17 cellular contexts compared by ENCODE assay signal in the genomic region with DNA sequence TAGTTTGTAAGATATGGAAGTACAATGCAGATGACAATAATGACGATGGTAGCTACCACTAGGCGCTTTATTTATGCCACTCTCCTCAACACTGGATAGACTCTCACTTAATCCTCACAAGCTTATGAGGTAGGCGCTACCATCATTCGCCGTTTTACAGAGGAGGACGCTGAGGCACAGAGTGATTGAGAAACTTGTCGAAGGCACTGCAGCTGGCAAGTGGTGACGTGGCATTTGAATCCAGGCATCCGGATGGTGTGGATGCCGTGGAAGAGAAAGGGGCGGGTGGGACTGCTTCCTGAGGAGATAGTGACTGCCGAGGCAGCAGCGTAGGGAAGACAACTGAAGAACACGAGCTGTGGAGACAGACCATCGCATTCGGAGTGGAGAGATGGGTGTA. TPM values are rescaled to one million over a fixed set of nuclear protein-coding genes. Genes with fewer than 3 reads are reported as not detected.
A peak's percentile ranks its signal among the peaks of the same experiment; 100 is the strongest.
DNase-seq lines count a peak whose midpoint lies in the region; ATAC-seq and TF ChIP-seq lines count a peak whose summit lies in the region.
"Had no signal": no experiment of that assay in that cellular context is flagged by ENCODE, and none has a peak within 500 bp of the region (broad histone marks: within the 10 kb centered on the region; RNA-seq: fewer than 3 reads in every experiment).

No MANE protein-coding gene starts in this region.

- CTCF ChIA-PET in activated CD4-positive, alpha-beta T cell treated with anti-CD3 and anti-CD28 coated beads for 36 hours (lab: Charles Lee), result interaction anchor here (0.6 to 1.4 kb wide), 3 partner anchors 9 to 1204 kb away, joined by 3 to 4 read pairs (median 4); a partner anchor contains a TSS

- no peak overlapping the region for H4K91ac ChIP-seq in trophoblast cell (ENCODE audit: low read depth, low read length)

- TF ChIP-seq CTCF in spleen (IDR thresholded peaks at IDR 0.05 in 8 of 11, conservative IDR thresholded peaks at IDR 0.05 in 3 of 11), result no peak

- no peak for ATAC-seq in activated CD4-positive, alpha-beta T cell treated with anti-CD3 and anti-CD28 coated beads for 36 hours
- no peak for ATAC-seq in central memory CD8-positive, alpha-beta T cell (replicated peaks; ENCODE audit: extremely low read depth, poor library complexity, severe bottlenecking)
- no peak for ATAC-seq in HG03520 (IDR thresholded peaks at IDR 0.05; ENCODE audit: unreplicated experiment)
- ATAC-seq: activated CD4-positive, CD25-positive, alpha-beta regulatory T cell treated with anti-CD3 and anti-CD28 coated beads, Interleukin-2, amount 50 U/mL, for 24 hours had no signal

- no peak for DNase-seq in activated CD4-positive, alpha-beta T cell treated with anti-CD3 and anti-CD28 coated beads for 36 hours
- no peak for DNase-seq in activated CD4-positive, alpha-beta T cell treated with anti-CD3 and anti-CD28 coated beads, Interleukin-2, amount 50 U/mL, for 4 hours
- DNase-seq in NT2/D1 (ENCODE audit: low read depth, low spot score), result no peak
- DNase-seq in central memory CD8-positive, alpha-beta T cell (ENCODE audit: low spot score in 2 of 2), result no peak
- DNase-seq in trophoblast cell, result peak in 1 of 2 donors; percentile 22
- no peak for DNase-seq in COLO829 (ENCODE audit: low spot score)
- DNase-seq in spleen, result no peak
- DNase-seq: ACHN; amygdala; head of caudate nucleus; lower lobe of right lung; NCI-H446; psoas muscle; SHP77; stimulated activated CD4-positive, alpha-beta T cell treated with anti-CD3 and anti-CD28 coated beads, Interleukin-4, amount 100 ng/mL, for 4 hours had no signal

- peak overlapping the region; percentile 83 for H3K27ac Mint-ChIP-seq in activated CD4-positive, alpha-beta T cell treated with anti-CD3 and anti-CD28 coated beads for 36 hours
- no peak overlapping the region for H3K27ac Mint-ChIP-seq in central memory CD8-positive, alpha-beta T cell (ENCODE audit: low read depth)

- no peak overlapping the region for H4K8ac ChIP-seq in trophoblast cell (ENCODE audit: low read depth, low read length)

- H2AFZ ChIP-seq in trophoblast cell (ENCODE audit: insufficient read depth, low read length, poor library complexity), result no peak overlapping the region

- H3K18ac ChIP-seq in trophoblast cell (ENCODE audit: low read length), result no peak overlapping the region

- H3K9me3 ChIP-seq in NT2/D1 (ENCODE audit: insufficient read depth, low read length), result no peaks in the 10 kb centered on the region
- H3K9me3 ChIP-seq in trophoblast cell (ENCODE audit: insufficient read depth, low read depth, low read length), result no peaks in the 10 kb centered on the region
- no peaks in the 10 kb centered on the region for H3K9me3 ChIP-seq in spleen
- H3K9me3 ChIP-seq: lower lobe of right lung, psoas muscle had no signal

- H3K79me2 ChIP-seq in trophoblast cell (ENCODE audit: control insufficient read depth, insufficient read depth, low read length, poor library complexity), result peaks cover 26% of the 10 kb centered on the region

- no peak overlapping the region for H4K12ac ChIP-seq in trophoblast cell (ENCODE audit: low read depth, low read length)

- H3K14ac ChIP-seq in trophoblast cell (ENCODE audit: low read length), result no peak overlapping the region

- no peaks in the 10 kb centered on the region for H3K27me3 Mint-ChIP-seq in activated CD4-positive, alpha-beta T cell treated with anti-CD3 and anti-CD28 coated beads for 36 hours
- no peaks in the 10 kb centered on the region for H3K27me3 Mint-ChIP-seq in central memory CD8-positive, alpha-beta T cell

- no peak overlapping the region for H3K4ac ChIP-seq in trophoblast cell (ENCODE audit: low read depth, low read length)

- POLR2A ChIA-PET in activated CD4-positive, alpha-beta T cell treated with anti-CD3 and anti-CD28 coated beads for 36 hours (lab: Charles Lee), result interaction anchor here (0.5 to 2.3 kb wide), 4 partner anchors 9 to 175 kb away, joined by 3 to 8 read pairs (median 3); a partner anchor contains a TSS

- no peak overlapping the region for H2AK5ac ChIP-seq in trophoblast cell (ENCODE audit: low read length)

- H3K4me1 ChIP-seq in NT2/D1 (ENCODE audit: insufficient read depth, insufficient read length) (peaks cover 6% of the 10 kb centered on the region), trophoblast cell (ENCODE audit: control insufficient read depth in 1 of 2, insufficient read depth in 2 of 2, low read length in 2 of 2) (peaks cover 8 to 14% of the 10 kb centered on the region in 2 experiments), spleen (peaks cover 27 to 53% (median 40%) of the 10 kb centered on the region in 6 donors)

- WGBS in trophoblast cell (ENCODE audit: extremely low coverage, insufficient coverage, insufficient read length), result no CpG with 5 or more reads among the region's 16 CpGs
- 86 to 94% (median 91%) methylated on average over 16 of the region's 16 CpGs for WGBS in spleen, 5 donors

- intact Hi-C loops in activated CD4-positive, alpha-beta T cell treated with anti-CD3 and anti-CD28 coated beads for 36 hours (cut with DNase I, micrococcal nuclease), result loop anchor here in 1 of 2 experiments (10.0 kb wide), 1 partner anchor 1095 kb away; a partner anchor contains a TSS
- intact Hi-C loops in spleen (cut with DNase I; ENCODE audit: low total_unique reads), result no loop called here

- H3K4me3 Mint-ChIP-seq in activated CD4-positive, alpha-beta T cell treated with anti-CD3 and anti-CD28 coated beads for 36 hours, result peak overlapping the region; percentile 97
- peak overlapping the region; percentile 99 for H3K4me3 Mint-ChIP-seq in central memory CD8-positive, alpha-beta T cell

- H3K36me3 ChIP-seq in NT2/D1 (ENCODE audit: insufficient read depth, insufficient read length, low read length) (peaks cover 52% of the 10 kb centered on the region), trophoblast cell (ENCODE audit: control insufficient read depth in 1 of 2, insufficient read depth in 2 of 2, low read length in 2 of 2) (peaks cover 28 to 32% of the 10 kb centered on the region in 2 experiments), spleen (peaks cover 0 to 59% (median 31%) of the 10 kb centered on the region in 6 donors)

- no peak overlapping the region for H2BK5ac ChIP-seq in trophoblast cell (ENCODE audit: low read depth, low read length, poor library complexity)

- H3K79me1 ChIP-seq in trophoblast cell (ENCODE audit: low read length), result peaks cover 11% of the 10 kb centered on the region

- H3K4me2 ChIP-seq in trophoblast cell (ENCODE audit: low read length), result no peak overlapping the region

- no peak overlapping the region for H3K27ac ChIP-seq in trophoblast cell (ENCODE audit: low read depth, low read length)
- H3K27ac ChIP-seq in spleen, result peak overlapping the region in 2 of 8 donors; percentile 97 to 98

- no peaks in the 10 kb centered on the region for H3K27me3 ChIP-seq in NT2/D1 (ENCODE audit: insufficient read depth, insufficient read length)
- H3K27me3 ChIP-seq in trophoblast cell (ENCODE audit: insufficient read depth, low read length), result no peaks in the 10 kb centered on the region
- no peaks in the 10 kb centered on the region for H3K27me3 ChIP-seq in spleen (replicated peaks in 1 of 7)

- no peaks in the 10 kb centered on the region for H3K9me3 Mint-ChIP-seq in activated CD4-positive, alpha-beta T cell treated with anti-CD3 and anti-CD28 coated beads for 36 hours (ENCODE audit: low read depth)
- H3K9me3 Mint-ChIP-seq in central memory CD8-positive, alpha-beta T cell, result no peaks in the 10 kb centered on the region

- no peak overlapping the region for H3K4me3 ChIP-seq in NT2/D1 (ENCODE audit: insufficient read length, low read depth)
- no peak overlapping the region for H3K4me3 ChIP-seq in trophoblast cell (ENCODE audit: low read depth, low read length)
- no peak overlapping the region for H3K4me3 ChIP-seq in spleen

- H2BK12ac ChIP-seq in trophoblast cell (ENCODE audit: low read length), result peak overlapping the region; percentile 78

- no peak overlapping the region for H2BK120ac ChIP-seq in trophoblast cell (ENCODE audit: insufficient read depth, low read length, poor library complexity)

- H3K9ac ChIP-seq in NT2/D1 (ENCODE audit: insufficient read length, low read depth) (peak overlapping the region; percentile 32), trophoblast cell (ENCODE audit: low read length) (no peak overlapping the region)

- H3K23ac ChIP-seq in trophoblast cell (ENCODE audit: low read length), result no peak overlapping the region

- no peak for TF ChIP-seq POLR2A in spleen (IDR thresholded peaks at IDR 0.05)

- peaks cover 29% of the 10 kb centered on the region for H3K4me1 Mint-ChIP-seq in activated CD4-positive, alpha-beta T cell treated with anti-CD3 and anti-CD28 coated beads for 36 hours
- H3K4me1 Mint-ChIP-seq in central memory CD8-positive, alpha-beta T cell, result peaks cover 35% of the 10 kb centered on the region

- H3K36me3 Mint-ChIP-seq in activated CD4-positive, alpha-beta T cell treated with anti-CD3 and anti-CD28 coated beads for 36 hours (ENCODE audit: low read depth), result peaks cover 46% of the 10 kb centered on the region
- H3K36me3 Mint-ChIP-seq in central memory CD8-positive, alpha-beta T cell (ENCODE audit: insufficient read depth), result peaks cover 51% of the 10 kb centered on the region

RNA-seq across cellular contexts. Expression of a gene that starts 1.3 kb away (rescaled TPM):
- 1,000 to 10,000 TPM; 1,400 to 1,725 TPM for total RNA-seq in activated CD4-positive, alpha-beta T cell treated with anti-CD3 and anti-CD28 coated beads for 36 hours
- 1,462 and 1,531 TPM in 2 replicates for polyA plus RNA-seq in trophoblast cell (2013)
- 1,000 to 10,000 TPM; 1,182 to 2,757 (median 1,587) TPM for total RNA-seq in spleen
- polyA plus RNA-seq in spleen, result 1,000 to 10,000 TPM; 6,196 to 7,306 (median 6,994) TPM

RNA-seq across cellular contexts. Expression of a gene that starts 8.3 kb away (rescaled TPM):
- total RNA-seq in activated CD4-positive, alpha-beta T cell treated with anti-CD3 and anti-CD28 coated beads for 36 hours, result 10 to 100 TPM in 1 of 2 experiments, 1 to 10 TPM in 1; 8.3 to 12.1 TPM
- 73.3 and 75.2 TPM in 2 replicates for polyA plus RNA-seq in trophoblast cell (2013)
- total RNA-seq in spleen, result 100 to 1,000 TPM in 1 of 7 donors, 10 to 100 TPM in 6; 32.2 to 109 (median 45.5) TPM
- polyA plus RNA-seq in spleen, result 10 to 100 TPM; 25.5 to 45.2 (median 37.5) TPM

RNA-seq across cellular contexts. Expression of a gene that starts 10.0 kb away (rescaled TPM):
- 10 to 100 TPM; 74.9 to 96.1 TPM for total RNA-seq in activated CD4-positive, alpha-beta T cell treated with anti-CD3 and anti-CD28 coated beads for 36 hours
- polyA plus RNA-seq in trophoblast cell (2013), result 289 and 304 TPM in 2 replicates
- total RNA-seq in spleen, result 100 to 1,000 TPM in 3 of 7 donors, 10 to 100 TPM in 4; 65.1 to 208 (median 85.9) TPM
- 10 to 100 TPM; 12.0 to 19.4 (median 14.7) TPM for polyA plus RNA-seq in spleen

RNA-seq across cellular contexts. Expression of a gene that starts 23.4 kb away (rescaled TPM):
- total RNA-seq in activated CD4-positive, alpha-beta T cell treated with anti-CD3 and anti-CD28 coated beads for 36 hours, result not detected
- polyA plus RNA-seq in trophoblast cell (2013), result 0.33 and 0.50 TPM in 2 replicates
- 100 to 1,000 TPM in 3 of 7 donors, 10 to 100 TPM in 4; 61.5 to 443 (median 97.5) TPM for total RNA-seq in spleen
- polyA plus RNA-seq in spleen, result 10 to 100 TPM in 2 of 3 donors, 1 to 10 TPM in 1; 6.4 to 24.6 (median 22.5) TPM

RNA-seq across cellular contexts. Expression of a gene that starts 26.4 kb away (rescaled TPM):
- total RNA-seq in activated CD4-positive, alpha-beta T cell treated with anti-CD3 and anti-CD28 coated beads for 36 hours, result under 1 TPM; 0.39 to 0.55 TPM
- 6.2 and 6.5 TPM in 2 replicates for polyA plus RNA-seq in trophoblast cell (2013)
- total RNA-seq in spleen, result 1 to 10 TPM in 3 of 7 donors, under 1 TPM in 2, not detected in 2; 0.51 to 4.0 (median 1.0) TPM
- under 1 TPM; 0.12 to 0.86 (median 0.22) TPM for polyA plus RNA-seq in spleen
